In the genomic region with DNA sequence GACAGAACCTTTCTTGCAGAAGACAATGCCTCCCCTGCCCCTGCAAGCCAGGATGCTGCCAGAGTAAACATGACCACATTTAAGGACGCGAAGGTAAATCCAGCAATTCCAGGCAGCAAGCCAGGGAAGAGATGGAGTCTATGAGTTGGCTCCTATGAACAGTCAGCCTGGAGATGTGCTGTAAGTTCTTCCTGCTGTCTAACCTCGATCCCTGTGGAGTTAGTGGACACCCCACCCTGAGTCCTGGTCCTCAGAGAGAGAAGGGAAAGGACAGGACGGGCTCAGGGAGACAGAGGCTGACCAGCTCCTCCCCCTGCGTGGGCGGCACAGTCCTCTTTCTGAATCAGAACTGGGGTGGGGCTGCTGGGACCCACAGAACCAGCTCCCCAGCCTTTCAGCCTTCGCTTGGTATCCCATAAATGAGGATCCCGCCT, we compare ENCODE assay signal across 12 cellular contexts. TPM values are rescaled to one million over a fixed set of nuclear protein-coding genes. Genes with fewer than 3 reads are reported as not detected.
A peak's percentile ranks its signal among the peaks of the same experiment; 100 is the strongest.
DNase-seq lines count a peak whose midpoint lies in the region; ATAC-seq and TF ChIP-seq lines count a peak whose summit lies in the region.
"Had no signal": no experiment of that assay in that cellular context is flagged by ENCODE, and none has a peak within 500 bp of the region (broad histone marks: within the 10 kb centered on the region; RNA-seq: fewer than 3 reads in every experiment).

No MANE protein-coding gene starts in this region.

- no peak overlapping the region for H4K12ac ChIP-seq in trophoblast cell (ENCODE audit: low read depth, low read length)

- H3K4me3 ChIP-seq in esophagus squamous epithelium (peak overlapping the region in 1 of 4 donors; percentile 10), trophoblast cell (ENCODE audit: low read depth, low read length) (no peak overlapping the region)
- H3K4me3 ChIP-seq: spleen had no signal

- H3K36me3 ChIP-seq in esophagus squamous epithelium (peaks cover 14 to 48% (median 16%) of the 10 kb centered on the region in 3 donors), trophoblast cell (ENCODE audit: control insufficient read depth in 1 of 2, insufficient read depth in 2 of 2, low read length in 2 of 2) (peaks cover 33 to 36% of the 10 kb centered on the region in 2 experiments)

- TF ChIP-seq POLR2A in esophagus squamous epithelium (IDR thresholded peaks at IDR 0.05) = no peak

- no peak overlapping the region for H2BK12ac ChIP-seq in H9 (ENCODE audit: insufficient read length, low read depth, low read length)
- no peak overlapping the region for H2BK12ac ChIP-seq in trophoblast cell (ENCODE audit: low read length)

- WGBS in H9 (ENCODE audit: extremely low coverage, insufficient read length, low lambda C conversion rate) = no CpG with 5 or more reads among the region's 8 CpGs
- 27 to 31% methylated on average over 5 of the region's 8 CpGs for WGBS in esophagus squamous epithelium, 2 donors
- WGBS in trophoblast cell (ENCODE audit: extremely low coverage, insufficient coverage, insufficient read length) = no CpG with 5 or more reads among the region's 8 CpGs

- H2BK5ac ChIP-seq in H9 (ENCODE audit: insufficient read length, low read length) = no peak overlapping the region
- no peak overlapping the region for H2BK5ac ChIP-seq in trophoblast cell (ENCODE audit: low read depth, low read length, poor library complexity)

- H3K79me1 ChIP-seq in H9 (ENCODE audit: insufficient read depth, low read depth, low read length, poor library complexity, severe bottlenecking) = no peaks in the 10 kb centered on the region
- peaks cover 10% of the 10 kb centered on the region for H3K79me1 ChIP-seq in trophoblast cell (ENCODE audit: low read length)

- H4K8ac ChIP-seq in H9 (replicated peaks; ENCODE audit: insufficient read length, low read depth, low read length) = no peak overlapping the region
- H4K8ac ChIP-seq in trophoblast cell (ENCODE audit: low read depth, low read length) = no peak overlapping the region

- H4K91ac ChIP-seq in H9 (ENCODE audit: insufficient read length, low read depth, low read length) = no peak overlapping the region
- no peak overlapping the region for H4K91ac ChIP-seq in trophoblast cell (ENCODE audit: low read depth, low read length)

- H3K56ac ChIP-seq in H9 (ENCODE audit: insufficient read length, low read depth, low read length) = no peak overlapping the region

- H3K27ac ChIP-seq in H9 (ENCODE audit: insufficient read length, low read depth, low read length) (no peak overlapping the region), VCaP (peak overlapping the region; percentile 74), esophagus squamous epithelium (peak overlapping the region; percentile 57 to 87 (median 78)), trophoblast cell (ENCODE audit: low read depth, low read length) (no peak overlapping the region)

- no peaks in the 10 kb centered on the region for H3K9me3 ChIP-seq in H9 (ENCODE audit: control insufficient read depth, low read depth, low read length)
- no peaks in the 10 kb centered on the region for H3K9me3 ChIP-seq in esophagus squamous epithelium
- peaks cover 2% of the 10 kb centered on the region for H3K9me3 ChIP-seq in trophoblast cell (ENCODE audit: insufficient read depth, low read depth, low read length)
- H3K9me3 ChIP-seq: spleen had no signal

- no peaks in the 10 kb centered on the region for H4K20me1 ChIP-seq in H9 (ENCODE audit: control insufficient read depth, insufficient read depth, insufficient read length)

- no peak overlapping the region for H4K5ac ChIP-seq in H9 (ENCODE audit: insufficient read length, low read depth, low read length)

- H3K79me2 ChIP-seq in H9 (ENCODE audit: insufficient read depth, low read length) (no peaks in the 10 kb centered on the region), trophoblast cell (ENCODE audit: control insufficient read depth, insufficient read depth, low read length, poor library complexity) (peaks cover 16% of the 10 kb centered on the region)

- H3K27me3 ChIP-seq in H9 (ENCODE audit: insufficient read depth, low read length) (no peaks in the 10 kb centered on the region), esophagus squamous epithelium (no peaks in the 10 kb centered on the region), trophoblast cell (ENCODE audit: insufficient read depth, low read length) (no peaks in the 10 kb centered on the region)
- H3K27me3 ChIP-seq: spleen had no signal

- H3K4me2 ChIP-seq in H9 (ENCODE audit: insufficient read depth, insufficient read length, low read length) = no peak overlapping the region
- no peak overlapping the region for H3K4me2 ChIP-seq in trophoblast cell (ENCODE audit: low read length)

- H3K4ac ChIP-seq in H9 (ENCODE audit: low read depth, low read length) (no peak overlapping the region), trophoblast cell (ENCODE audit: low read depth, low read length) (peak overlapping the region; percentile 15)

- no peak for TF ChIP-seq CTCF in H9 (conservative IDR thresholded peaks at IDR 0.05)
- TF ChIP-seq CTCF in VCaP (conservative IDR thresholded peaks at IDR 0.05) = no peak
- no peak for TF ChIP-seq CTCF in esophagus squamous epithelium (IDR thresholded peaks at IDR 0.05)

- no peak overlapping the region for H3K4me3 Mint-ChIP-seq in H9
- H3K4me3 Mint-ChIP-seq: CD4-positive, CD25-positive, alpha-beta regulatory T cell had no signal

- peaks cover 41 to 50% of the 10 kb centered on the region in 2 experiments for H3K4me1 Mint-ChIP-seq in H9

- H3K23ac ChIP-seq in H9 (ENCODE audit: insufficient read length, low read depth, low read length) = no peak overlapping the region
- no peak overlapping the region for H3K23ac ChIP-seq in trophoblast cell (ENCODE audit: low read length)

- H2AFZ ChIP-seq in H9 (ENCODE audit: low read length) (no peak overlapping the region), trophoblast cell (ENCODE audit: insufficient read depth, low read length, poor library complexity) (no peak overlapping the region)

- H2BK15ac ChIP-seq in H9 (ENCODE audit: low read depth, low read length) = no peak overlapping the region

- H3K27ac Mint-ChIP-seq in H9 = peak overlapping the region in 2 of 3 experiments; percentile 7 to 86; a peak in 1 of 7 replicates
- H3K27ac Mint-ChIP-seq: CD4-positive, CD25-positive, alpha-beta regulatory T cell had no signal

- H3K9ac ChIP-seq in H9 (ENCODE audit: extremely low read depth, insufficient read length, low read length) (no peak overlapping the region), trophoblast cell (ENCODE audit: low read length) (no peak overlapping the region)

- DNase-seq in H9 (no peak), esophagus squamous epithelium (lab: John Stamatoyannopoulos, UW) (no peak), trophoblast cell (no peak), anterior cingulate cortex (lab: John Stamatoyannopoulos, UW) (no peak), NCI-H748 treated with DMSO at 0.1 percent for 48 hours (lab: John Stamatoyannopoulos, UW) (no peak)
- no peak for DNase-seq in effector CD8-positive, alpha-beta T cell (lab: John Stamatoyannopoulos, UW)
- DNase-seq: CD4-positive, CD25-positive, alpha-beta regulatory T cell; spleen; T-helper 1 cell had no signal

- H3K14ac ChIP-seq in H9 (ENCODE audit: insufficient read depth, low read length) (no peak overlapping the region), trophoblast cell (ENCODE audit: low read length) (no peak overlapping the region)

- H3K18ac ChIP-seq in H9 (ENCODE audit: insufficient read length, low read depth, low read length) = no peak overlapping the region
- H3K18ac ChIP-seq in trophoblast cell (ENCODE audit: low read length) = no peak overlapping the region

- H2AK5ac ChIP-seq in H9 (ENCODE audit: insufficient read length, low read length) (no peak overlapping the region), trophoblast cell (ENCODE audit: low read length) (no peak overlapping the region)

- peaks cover 2 to 9% (median 7%) of the 10 kb centered on the region in 3 experiments; a peak in 6 of 7 replicates for H3K36me3 Mint-ChIP-seq in H9 (ENCODE audit: insufficient read depth in 1 of 3, low read depth in 3 of 3)
- H3K36me3 Mint-ChIP-seq: CD4-positive, CD25-positive, alpha-beta regulatory T cell had no signal

- H3K23me2 ChIP-seq in H9 (ENCODE audit: insufficient read length, low read depth, low read length, poor library complexity, severe bottlenecking) = no peaks in the 10 kb centered on the region

- H3T11ph ChIP-seq in H9 (ENCODE audit: low read length) = no peak overlapping the region

- H2BK20ac ChIP-seq in H9 (ENCODE audit: low read depth, low read length, poor library complexity, severe bottlenecking) = no peak overlapping the region

- no peaks in the 10 kb centered on the region for H3K9me3 Mint-ChIP-seq in H9
- H3K9me3 Mint-ChIP-seq: CD4-positive, CD25-positive, alpha-beta regulatory T cell had no signal

- H2BK120ac ChIP-seq in H9 (ENCODE audit: low read depth, low read length, poor library complexity, severe bottlenecking) (no peak overlapping the region), trophoblast cell (ENCODE audit: insufficient read depth, low read length, poor library complexity) (no peak overlapping the region)

- intact Hi-C loops in esophagus squamous epithelium (cut with DNase I) = no loop called here

- no peaks in the 10 kb centered on the region for H3K27me3 Mint-ChIP-seq in H9 (ENCODE audit: low read depth)

- no peak for ATAC-seq in GM21381 (IDR thresholded peaks at IDR 0.05; ENCODE audit: unreplicated experiment)

- H3K4me1 ChIP-seq in H9 (ENCODE audit: insufficient read depth, low read length) = peaks cover 3% of the 10 kb centered on the region; the same call in 1 of the 2 replicates
- H3K4me1 ChIP-seq in esophagus squamous epithelium = peaks cover 51 to 91% (median 80%) of the 10 kb centered on the region in 3 donors
- peaks cover 30 to 36% of the 10 kb centered on the region in 2 experiments for H3K4me1 ChIP-seq in trophoblast cell (ENCODE audit: control insufficient read depth in 1 of 2, insufficient read depth in 2 of 2, low read length in 2 of 2)

RNA-seq across cellular contexts. Expression of gene CDC42EP4, which starts 24.9 kb away (rescaled TPM):
- total RNA-seq in H9 (2021) (27.1 and 28.2 TPM in 2 replicates), esophagus squamous epithelium (10 to 100 TPM; 45.1 to 63.9 (median 52.9) TPM)
- polyA plus RNA-seq in trophoblast cell (2013) = 31.8 and 33.8 TPM in 2 replicates

RNA-seq across cellular contexts. Expression of gene CPSF4L, which starts 25.2 kb away (rescaled TPM):
- total RNA-seq in H9 (2021) (not detected in 2 replicates), esophagus squamous epithelium (not detected)
- not detected in 2 replicates for polyA plus RNA-seq in trophoblast cell (2013)
- total RNA-seq: CD4-positive, CD25-positive, alpha-beta regulatory T cell; M059J; spleen had no signal
- polyA plus RNA-seq: CD4-positive, CD25-positive, alpha-beta regulatory T cell; spleen had no signal

Comparison
In these comparisons a context has a peak if more than half of its experiments do, and no peak if none do; other contexts are left out.
1. H3K27ac ChIP-seq: peak in VCaP (single experiment) and esophagus squamous epithelium (4 of 4); none in H9 (single experiment) and trophoblast cell (single experiment).